Comparison of ENCODE assay signal across 24 cellular contexts in the genomic region with DNA sequence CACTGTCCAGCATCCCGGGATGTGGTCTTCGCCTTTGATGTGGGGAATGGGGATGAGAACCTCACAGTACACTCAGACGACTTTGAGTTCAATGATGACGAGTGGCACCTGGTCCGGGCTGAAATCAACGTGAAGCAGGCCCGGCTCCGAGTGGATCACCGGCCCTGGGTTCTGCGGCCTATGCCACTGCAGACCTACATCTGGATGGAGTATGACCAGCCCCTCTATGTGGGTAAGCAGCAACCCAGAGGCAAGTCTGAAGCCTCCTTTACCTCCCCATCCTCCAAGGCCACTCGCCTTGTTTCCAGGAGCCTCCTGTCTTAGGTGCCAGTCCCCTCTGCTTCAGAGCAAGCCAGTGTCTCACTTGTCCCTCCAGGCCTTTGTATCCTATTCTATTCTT.
"Had no signal": no experiment of that assay in that cellular context is flagged by ENCODE, and none has a peak within 500 bp of the region (broad histone marks: within the 10 kb centered on the region; RNA-seq: fewer than 3 reads in every experiment).

No MANE protein-coding gene starts in this region.

- H3K9me3 Mint-ChIP-seq: natural killer cell; neural crest cell; stimulated activated memory B cell treated with anti-CD40 and anti-IgM and Interleukin-4, amounts not matched to agents 10 μg/mL and 1 μg/mL and 100 μg/mL, for 72 hours had no signal

- H3K4me1 Mint-ChIP-seq: natural killer cell; stimulated activated memory B cell treated with anti-CD40 and anti-IgM and Interleukin-4, amounts not matched to agents 10 μg/mL and 1 μg/mL and 100 μg/mL, for 72 hours had no signal

- H3K4me3 Mint-ChIP-seq: natural killer cell; neural crest cell; stimulated activated memory B cell treated with anti-CD40 and anti-IgM and Interleukin-4, amounts not matched to agents 10 μg/mL and 1 μg/mL and 100 μg/mL, for 72 hours had no signal

- H3K9me3 ChIP-seq: lower lobe of right lung, neutrophil, right atrium auricular region, thoracic aorta, tibial nerve, upper lobe of left lung had no signal

- H3K4me3 ChIP-seq: dorsolateral prefrontal cortex, lower lobe of right lung, right atrium auricular region, smooth muscle cell, thoracic aorta, tibial nerve, upper lobe of left lung had no signal

- H3K79me2 ChIP-seq: parathyroid adenoma had no signal

- H3K27ac Mint-ChIP-seq: natural killer cell; progenitor cell of endocrine pancreas; stimulated activated memory B cell treated with anti-CD40 and anti-IgM and Interleukin-4, amounts not matched to agents 10 μg/mL and 1 μg/mL and 100 μg/mL, for 72 hours had no signal

- H3K4me2 ChIP-seq: smooth muscle cell had no signal

- H3K36me3 Mint-ChIP-seq: natural killer cell had no signal

- H3K4me1 ChIP-seq: lower lobe of right lung, parathyroid adenoma, right atrium auricular region, tibial nerve, upper lobe of left lung had no signal

- H2AFZ ChIP-seq: parathyroid adenoma had no signal

- H3K27ac ChIP-seq: dorsolateral prefrontal cortex, lower lobe of right lung, neutrophil, parathyroid adenoma, right atrium auricular region, thoracic aorta, tibial nerve, upper lobe of left lung had no signal

- DNase-seq: cortex of kidney; dorsolateral prefrontal cortex; effector CD4-positive, alpha-beta T cell; head of caudate nucleus; lower lobe of right lung; natural killer cell; stimulated activated CD4-positive, alpha-beta T cell treated with anti-CD3 and anti-CD28 coated beads, Interleukin-2, amount 100 ng/mL, for 24 hours; stimulated activated CD4-positive, alpha-beta T cell treated with anti-CD3 and anti-CD28 coated beads, Interleukin-4, amount 100 ng/mL, for 4 hours; stimulated activated naive CD8-positive, alpha-beta T cell treated with anti-CD3 and anti-CD28 coated beads, Interleukin-15, Interleukin-2, amounts not matched to agents 100 U/mL and 50 U/mL, for 24 hours; substantia nigra; upper lobe of left lung had no signal

- FAIRE-seq: frontal cortex, keratinocyte, urothelium cell line had no signal

- H3K27me3 Mint-ChIP-seq: progenitor cell of endocrine pancreas; stimulated activated memory B cell treated with anti-CD40 and anti-IgM and Interleukin-4, amounts not matched to agents 10 μg/mL and 1 μg/mL and 100 μg/mL, for 72 hours had no signal

- H3K27me3 ChIP-seq: dorsolateral prefrontal cortex, neutrophil, right atrium auricular region, tibial nerve, upper lobe of left lung had no signal

- H3K9ac ChIP-seq: parathyroid adenoma had no signal

- ATAC-seq: left ventricle myocardium superior; lower lobe of right lung; natural killer cell; stimulated activated memory B cell treated with anti-CD40 and anti-IgM and Interleukin-4, amounts not matched to agents 10 μg/mL and 1 μg/mL and 100 μg/mL, for 72 hours; stimulated activated naive CD8-positive, alpha-beta T cell treated with anti-CD3 and anti-CD28 coated beads, Interleukin-15, Interleukin-2, amounts not matched to agents 100 U/mL and 50 U/mL, for 24 hours had no signal
